In the genomic region with DNA sequence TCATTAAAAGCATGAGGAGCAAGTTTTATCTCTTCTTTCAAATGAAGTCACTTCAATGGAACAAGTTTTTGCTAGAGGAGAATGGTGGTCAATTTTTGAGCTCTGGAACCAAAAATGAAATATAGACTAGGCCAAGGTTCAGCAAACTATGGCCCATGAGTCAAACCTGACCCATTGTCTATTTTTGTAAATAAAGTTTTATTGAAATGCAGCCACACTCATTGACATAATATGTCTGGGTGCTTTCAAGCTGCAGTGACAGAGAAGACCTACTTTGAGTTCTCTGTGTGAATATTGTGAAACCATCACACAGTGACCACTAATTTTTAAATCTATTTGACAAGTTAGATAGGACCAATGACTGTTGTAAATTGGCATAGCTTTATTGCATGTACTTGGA, we compare ENCODE assay signal across 1 cellular context.
TF ChIP-seq lines count a peak whose summit lies in the region.

No MANE protein-coding gene starts in this region.

TF ChIP-seq in GM12878, 131 proteins besides CTCF, POLR2A, EP300 and RAD21:
- TF ChIP-seq ZNF274 (IDR thresholded peaks at IDR 0.05; ENCODE audit: insufficient read depth, insufficient read length) (no peak), SUZ12 (IDR thresholded peaks at IDR 0.05; ENCODE audit: unreplicated experiment) (no peak), NR2F1 (conservative IDR thresholded peaks at IDR 0.05) (no peak), MYC (IDR thresholded peaks at IDR 0.05; ENCODE audit: insufficient read depth, insufficient read length, insufficient replicate concordance, low read length, severe bottlenecking) (no peak), TAF1 (IDR thresholded peaks at IDR 0.05; ENCODE audit: borderline replicate concordance, low read depth, low read length) (no peak), LARP7 (IDR thresholded peaks at IDR 0.05) (no peak)
- TF ChIP-seq, protein P1, sequence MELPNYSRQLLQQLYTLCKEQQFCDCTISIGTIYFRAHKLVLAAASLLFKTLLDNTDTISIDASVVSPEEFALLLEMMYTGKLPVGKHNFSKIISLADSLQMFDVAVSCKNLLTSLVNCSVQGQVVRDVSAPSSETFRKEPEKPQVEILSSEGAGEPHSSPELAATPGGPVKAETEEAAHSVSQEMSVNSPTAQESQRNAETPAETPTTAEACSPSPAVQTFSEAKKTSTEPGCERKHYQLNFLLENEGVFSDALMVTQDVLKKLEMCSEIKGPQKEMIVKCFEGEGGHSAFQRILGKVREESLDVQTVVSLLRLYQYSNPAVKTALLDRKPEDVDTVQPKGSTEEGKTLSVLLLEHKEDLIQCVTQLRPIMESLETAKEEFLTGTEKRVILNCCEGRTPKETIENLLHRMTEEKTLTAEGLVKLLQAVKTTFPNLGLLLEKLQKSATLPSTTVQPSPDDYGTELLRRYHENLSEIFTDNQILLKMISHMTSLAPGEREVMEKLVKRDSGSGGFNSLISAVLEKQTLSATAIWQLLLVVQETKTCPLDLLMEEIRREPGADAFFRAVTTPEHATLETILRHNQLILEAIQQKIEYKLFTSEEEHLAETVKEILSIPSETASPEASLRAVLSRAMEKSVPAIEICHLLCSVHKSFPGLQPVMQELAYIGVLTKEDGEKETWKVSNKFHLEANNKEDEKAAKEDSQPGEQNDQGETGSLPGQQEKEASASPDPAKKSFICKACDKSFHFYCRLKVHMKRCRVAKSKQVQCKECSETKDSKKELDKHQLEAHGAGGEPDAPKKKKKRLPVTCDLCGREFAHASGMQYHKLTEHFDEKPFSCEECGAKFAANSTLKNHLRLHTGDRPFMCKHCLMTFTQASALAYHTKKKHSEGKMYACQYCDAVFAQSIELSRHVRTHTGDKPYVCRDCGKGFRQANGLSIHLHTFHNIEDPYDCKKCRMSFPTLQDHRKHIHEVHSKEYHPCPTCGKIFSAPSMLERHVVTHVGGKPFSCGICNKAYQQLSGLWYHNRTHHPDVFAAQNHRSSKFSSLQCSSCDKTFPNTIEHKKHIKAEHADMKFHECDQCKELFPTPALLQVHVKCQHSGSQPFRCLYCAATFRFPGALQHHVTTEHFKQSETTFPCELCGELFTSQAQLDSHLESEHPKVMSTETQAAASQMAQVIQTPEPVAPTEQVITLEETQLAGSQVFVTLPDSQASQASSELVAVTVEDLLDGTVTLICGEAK (IDR thresholded peaks at IDR 0.05; ENCODE audit: borderline replicate concordance): peak; percentile 77
- TF ChIP-seq, protein P2, sequence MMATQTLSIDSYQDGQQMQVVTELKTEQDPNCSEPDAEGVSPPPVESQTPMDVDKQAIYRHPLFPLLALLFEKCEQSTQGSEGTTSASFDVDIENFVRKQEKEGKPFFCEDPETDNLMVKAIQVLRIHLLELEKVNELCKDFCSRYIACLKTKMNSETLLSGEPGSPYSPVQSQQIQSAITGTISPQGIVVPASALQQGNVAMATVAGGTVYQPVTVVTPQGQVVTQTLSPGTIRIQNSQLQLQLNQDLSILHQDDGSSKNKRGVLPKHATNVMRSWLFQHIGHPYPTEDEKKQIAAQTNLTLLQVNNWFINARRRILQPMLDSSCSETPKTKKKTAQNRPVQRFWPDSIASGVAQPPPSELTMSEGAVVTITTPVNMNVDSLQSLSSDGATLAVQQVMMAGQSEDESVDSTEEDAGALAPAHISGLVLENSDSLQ (IDR thresholded peaks at IDR 0.05): no peak
